In the genomic region with DNA sequence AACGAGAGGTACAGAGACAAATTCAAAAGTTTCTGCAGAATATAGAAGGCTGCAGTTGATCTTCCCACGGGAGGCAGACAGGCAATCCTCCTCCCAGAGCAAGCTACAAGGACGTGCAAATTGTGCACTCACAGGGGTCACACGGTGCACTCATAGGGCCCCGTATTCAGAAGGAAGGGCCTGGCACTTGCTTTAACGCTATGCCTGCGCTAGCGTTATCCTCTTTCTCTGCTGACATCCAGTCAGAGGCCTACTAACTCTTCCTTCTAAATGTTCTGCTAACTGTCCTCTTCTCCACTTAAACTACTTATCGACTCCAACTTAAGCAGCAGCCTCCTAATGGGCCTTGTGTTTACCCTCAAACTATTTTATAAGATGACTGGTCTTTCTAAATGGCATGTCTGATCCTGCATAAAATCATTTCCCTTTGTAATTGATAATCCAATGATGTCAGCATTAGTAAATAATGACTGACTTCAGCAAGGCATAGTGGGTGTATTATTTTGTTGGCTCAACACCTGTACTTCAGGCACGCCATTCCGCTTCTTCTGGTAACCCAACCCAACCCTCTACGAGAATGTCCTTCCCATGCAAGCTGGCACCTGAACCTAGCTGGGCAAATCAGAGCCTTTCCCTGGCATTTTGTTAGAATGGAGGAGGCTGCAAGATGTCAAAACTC, we compare ENCODE assay signal across 9 cellular contexts. TPM values are rescaled to one million over a fixed set of nuclear protein-coding genes. Genes with fewer than 3 reads are reported as not detected.
DNase-seq lines count a peak whose midpoint lies in the region; ATAC-seq and TF ChIP-seq lines count a peak whose summit lies in the region.
"Had no signal": no experiment of that assay in that cellular context is flagged by ENCODE, and none has a peak within 500 bp of the region (broad histone marks: within the 10 kb centered on the region; RNA-seq: fewer than 3 reads in every experiment).

No MANE protein-coding gene starts in this region.

- no peaks in the 10 kb centered on the region for H3K27me3 ChIP-seq in GM06990 (replicated peaks; ENCODE audit: control insufficient read depth, insufficient read depth, low read length)
- H3K27me3 ChIP-seq in Peyer's patch = no peaks in the 10 kb centered on the region
- no peaks in the 10 kb centered on the region for H3K27me3 ChIP-seq in esophagus muscularis mucosa
- H3K27me3 ChIP-seq in ovary = no peaks in the 10 kb centered on the region

- H3K9me3 ChIP-seq in Peyer's patch = no peaks in the 10 kb centered on the region
- H3K9me3 ChIP-seq in esophagus muscularis mucosa = no peaks in the 10 kb centered on the region
- H3K9me3 ChIP-seq in ovary = no peaks in the 10 kb centered on the region

- TF ChIP-seq POLR2A in Peyer's patch (IDR thresholded peaks at IDR 0.05) (no peak), esophagus muscularis mucosa (IDR thresholded peaks at IDR 0.05; ENCODE audit: low read depth) (no peak), ovary (IDR thresholded peaks at IDR 0.05) (no peak)

- H3K4me1 ChIP-seq in Peyer's patch = peaks cover 0 to 55% (median 5%) of the 10 kb centered on the region in 4 donors
- peaks cover 54 to 85% (median 82%) of the 10 kb centered on the region in 4 donors for H3K4me1 ChIP-seq in esophagus muscularis mucosa
- H3K4me1 ChIP-seq in ovary (ENCODE audit: insufficient read depth) = peaks cover 14% of the 10 kb centered on the region

- 62% methylated on average over 12 of the region's 12 CpGs for WGBS in esophagus muscularis mucosa
- WGBS in ovary, 3 donors = 61 to 63% (median 62%) methylated on average over 12 of the region's 12 CpGs

- no peaks in the 10 kb centered on the region; the same call in 1 of the 2 replicates for H3K36me3 ChIP-seq in GM06990 (ENCODE audit: control insufficient read depth, insufficient read depth, low read length)
- H3K36me3 ChIP-seq in Peyer's patch = no peaks in the 10 kb centered on the region
- no peaks in the 10 kb centered on the region for H3K36me3 ChIP-seq in esophagus muscularis mucosa
- H3K36me3 ChIP-seq in ovary = no peaks in the 10 kb centered on the region

- H3K4me3 ChIP-seq in GM06990 (replicated peaks; ENCODE audit: low read depth, low read length) (peak overlapping the region; percentile 90), Peyer's patch (peak overlapping the region; percentile 68 to 93 (median 84)), esophagus muscularis mucosa (peak overlapping the region; percentile 88 to 95 (median 92)), ovary (peak overlapping the region; percentile 98)

- peak overlapping the region; percentile 98 to 99 (median 99) for H3K27ac ChIP-seq in Peyer's patch
- peak overlapping the region; percentile 97 to 98 (median 98) for H3K27ac ChIP-seq in esophagus muscularis mucosa (replicated peaks in 1 of 4)
- peak overlapping the region in 1 of 2 donors; percentile 95 for H3K27ac ChIP-seq in ovary

- TF ChIP-seq CTCF in GM06990 (IDR thresholded peaks at IDR 0.05; ENCODE audit: insufficient read depth, low read length, poor library complexity, severe bottlenecking) (no peak), Peyer's patch (IDR thresholded peaks at IDR 0.05) (no peak), esophagus muscularis mucosa (IDR thresholded peaks at IDR 0.05) (no peak), ovary (IDR thresholded peaks at IDR 0.05) (no peak)

- DNase-seq in GM06990 (ENCODE audit: extremely low read depth, insufficient read length) (no peak), Peyer's patch (no peak), esophagus muscularis mucosa (ENCODE audit: extremely low spot score) (no peak), ovary (no peak), mucosa of gallbladder (ENCODE audit: low spot score) (no peak)
- DNase-seq in stimulated activated CD4-positive, alpha-beta T cell treated with anti-CD3 and anti-CD28 coated beads, Interleukin-4, amount 100 ng/mL, for 4 hours = no peak

- TF ChIP-seq EP300 in esophagus muscularis mucosa (IDR thresholded peaks at IDR 0.05) (no peak), ovary (IDR thresholded peaks at IDR 0.05) (no peak)

- ATAC-seq in HG03196 (IDR thresholded peaks at IDR 0.05; ENCODE audit: unreplicated experiment) (no peak), HG02884 (IDR thresholded peaks at IDR 0.05; ENCODE audit: unreplicated experiment) (no peak)

- intact Hi-C loops in esophagus muscularis mucosa (cut with DNase I) = no loop called here
- intact Hi-C loops in ovary (cut with DNase I) = no loop called here

RNA-seq across cellular contexts. Expression of gene IFNGR1, which starts 2.2 kb away (rescaled TPM):
- total RNA-seq in Peyer's patch (100 to 1,000 TPM in 1 of 4 donors, 10 to 100 TPM in 3; 44.6 to 136 (median 75.6) TPM), esophagus muscularis mucosa (10 to 100 TPM; 52.8 to 95.9 (median 62.9) TPM), ovary (10 to 100 TPM; 37.1 to 95.2 (median 52.5) TPM), mucosa of gallbladder (77.9 TPM)
- 10 to 100 TPM; 55.5 to 62.9 TPM for polyA plus RNA-seq in ovary

RNA-seq across cellular contexts. Expression of gene IL22RA2, which starts 43.6 kb away (rescaled TPM):
- total RNA-seq in Peyer's patch = not detected
- not detected for total RNA-seq in esophagus muscularis mucosa
- total RNA-seq in ovary = not detected
- not detected for polyA plus RNA-seq in ovary
- total RNA-seq in mucosa of gallbladder = not detected
- total RNA-seq: renal cortical epithelial cell had no signal
